In genomic region chr4:190021973-190022372, GRCh38 we compare ENCODE assay signal across 17 cellular contexts. TPM values are rescaled to one million over a fixed set of nuclear protein-coding genes. Genes with fewer than 3 reads are reported as not detected.
"Had no signal": no experiment of that assay in that cellular context is flagged by ENCODE, and none has a peak within 500 bp of the region (broad histone marks: within the 10 kb centered on the region; RNA-seq: fewer than 3 reads in every experiment).

No MANE protein-coding gene starts in this region.

RNA-seq across cellular contexts. Expression of gene FRG2, which starts 5.1 kb away (rescaled TPM):
- total RNA-seq: activated CD4-positive, alpha-beta memory T cell treated with anti-CD3 and anti-CD28 coated beads, Interleukin-2, amount 10 ng/mL, durations not matched to agents 7 days and 5 days; activated CD4-positive, alpha-beta T cell treated with anti-CD3 and anti-CD28 coated beads for 36 hours; activated CD4-positive, alpha-beta T cell treated with anti-CD3 and anti-CD28 coated beads, Interleukin-2, amount 10 ng/mL, durations not matched to agents 7 days and 5 days; activated CD8-positive, alpha-beta memory T cell treated with anti-CD3 and anti-CD28 coated beads, Interleukin-2, amount 10 ng/mL, durations not matched to agents 7 days and 5 days; activated CD8-positive, alpha-beta T cell treated with anti-CD3 and anti-CD28 coated beads, Interleukin-2, amount 10 ng/mL, durations not matched to agents 7 days and 5 days; activated naive CD8-positive, alpha-beta T cell treated with anti-CD3 and anti-CD28 coated beads, Interleukin-2, amount 10 ng/mL, durations not matched to agents 7 days and 5 days; activated T-helper 2 cell treated with anti-CD3 and anti-CD28 coated beads, Interferon-gamma antibody, Interleukin-2, Interleukin-4, amounts not matched to agents 10 μg/mL and 5 μg/mL and 100 μg/mL, durations not matched to agents 14 hours and 24 hours and 36 hours; astrocyte; body of pancreas; bronchial epithelial cell; cardiac muscle cell; T-cell; T-helper 1 cell treated with Interleukin-12 subunit alpha and Interleukin-12 subunit beta and Interleukin-4 antibody, amounts not matched to agents 30 ng/mL and 1 ng/mL, for 36 hours; T-helper 17 cell; T-helper 2 cell treated with Interferon-gamma antibody and Interleukin-4, amounts not matched to agents 100 ng/mL and 5 ng/mL, for 36 hours; WTC11 had no signal
- polyA plus RNA-seq: cardiac muscle cell had no signal

RNA-seq across cellular contexts. Expression of gene DBET, which starts 42.3 kb away (rescaled TPM):
- total RNA-seq: activated CD4-positive, alpha-beta memory T cell treated with anti-CD3 and anti-CD28 coated beads, Interleukin-2, amount 10 ng/mL, durations not matched to agents 7 days and 5 days; activated CD4-positive, alpha-beta T cell treated with anti-CD3 and anti-CD28 coated beads for 36 hours; activated CD4-positive, alpha-beta T cell treated with anti-CD3 and anti-CD28 coated beads, Interleukin-2, amount 10 ng/mL, durations not matched to agents 7 days and 5 days; activated CD8-positive, alpha-beta memory T cell treated with anti-CD3 and anti-CD28 coated beads, Interleukin-2, amount 10 ng/mL, durations not matched to agents 7 days and 5 days; activated CD8-positive, alpha-beta T cell treated with anti-CD3 and anti-CD28 coated beads, Interleukin-2, amount 10 ng/mL, durations not matched to agents 7 days and 5 days; activated naive CD8-positive, alpha-beta T cell treated with anti-CD3 and anti-CD28 coated beads, Interleukin-2, amount 10 ng/mL, durations not matched to agents 7 days and 5 days; activated T-helper 2 cell treated with anti-CD3 and anti-CD28 coated beads, Interferon-gamma antibody, Interleukin-2, Interleukin-4, amounts not matched to agents 10 μg/mL and 5 μg/mL and 100 μg/mL, durations not matched to agents 14 hours and 24 hours and 36 hours; astrocyte; body of pancreas; bronchial epithelial cell; cardiac muscle cell; T-helper 1 cell treated with Interleukin-12 subunit alpha and Interleukin-12 subunit beta and Interleukin-4 antibody, amounts not matched to agents 30 ng/mL and 1 ng/mL, for 36 hours; T-helper 17 cell; T-helper 2 cell treated with Interferon-gamma antibody and Interleukin-4, amounts not matched to agents 100 ng/mL and 5 ng/mL, for 36 hours had no signal
- polyA plus RNA-seq: adipose tissue, cardiac muscle cell had no signal
